Comparison of ENCODE assay signal across 17 cellular contexts in the genomic region with DNA sequence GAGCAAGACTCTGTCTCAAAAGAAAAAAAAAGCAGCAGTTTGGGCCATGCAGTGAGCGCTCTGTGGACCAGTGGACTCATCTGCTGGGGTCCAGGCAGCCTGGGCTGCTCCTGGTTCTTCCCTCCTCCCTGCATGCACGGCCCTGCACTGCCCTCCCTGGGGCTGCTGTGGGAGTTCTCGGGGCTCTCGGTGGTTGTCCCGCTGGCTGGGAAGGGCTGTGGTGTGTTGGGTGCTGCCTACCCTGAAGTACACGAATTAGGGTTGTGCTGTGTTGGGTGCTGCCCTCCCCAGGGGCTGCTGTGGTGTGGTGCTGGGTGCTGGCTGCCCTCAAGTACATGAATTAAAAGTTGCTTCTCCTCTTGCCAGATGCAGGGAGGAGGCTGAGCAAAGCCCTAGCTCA.
"Had no signal": no experiment of that assay in that cellular context is flagged by ENCODE, and none has a peak within 500 bp of the region (broad histone marks: within the 10 kb centered on the region; RNA-seq: fewer than 3 reads in every experiment).

No MANE protein-coding gene starts in this region.

- DNase-seq: activated CD4-positive, alpha-beta T cell treated with anti-CD3 and anti-CD28 coated beads, Interleukin-2, amount 10 ng/mL, durations not matched to agents 7 days and 5 days; activated CD4-positive, CD25-positive, alpha-beta regulatory T cell; activated CD8-positive, alpha-beta memory T cell treated with anti-CD3 and anti-CD28 coated beads for 24 hours; activated naive CD4-positive, alpha-beta T cell treated with anti-CD3 and anti-CD28 coated beads for 36 hours; caudate nucleus; effector CD4-positive, alpha-beta T cell; foreskin melanocyte; heart left ventricle; mammary epithelial cell; natural killer cell; nucleus accumbens; stimulated activated CD4-positive, alpha-beta T cell treated with anti-CD3 and anti-CD28 coated beads, Interleukin-2, amount 100 ng/mL, for 24 hours; stimulated activated naive CD8-positive, alpha-beta T cell treated with anti-CD3 and anti-CD28 coated beads, Interleukin-15, Interleukin-2, amounts not matched to agents 100 U/mL and 50 U/mL, for 24 hours; testis had no signal

- H3K36me3 ChIP-seq: heart left ventricle, prostate gland, right lobe of liver had no signal

- H3K4me3 ChIP-seq: coronary artery, heart left ventricle, prostate gland, right lobe of liver, testis had no signal

- H3K27me3 ChIP-seq: testis had no signal

- H3K4me1 ChIP-seq: heart left ventricle, prostate gland, right lobe of liver, testis had no signal

- H3K9me3 ChIP-seq: heart left ventricle, prostate gland, right lobe of liver, testis had no signal

- ATAC-seq: natural killer cell; stimulated activated naive CD8-positive, alpha-beta T cell treated with anti-CD3 and anti-CD28 coated beads, Interleukin-15, Interleukin-2, amounts not matched to agents 100 U/mL and 50 U/mL, for 24 hours had no signal

- H3K27ac ChIP-seq: coronary artery, heart left ventricle, prostate gland, right lobe of liver, testis had no signal
